1 cellular context compared by ENCODE assay signal in the genomic region with DNA sequence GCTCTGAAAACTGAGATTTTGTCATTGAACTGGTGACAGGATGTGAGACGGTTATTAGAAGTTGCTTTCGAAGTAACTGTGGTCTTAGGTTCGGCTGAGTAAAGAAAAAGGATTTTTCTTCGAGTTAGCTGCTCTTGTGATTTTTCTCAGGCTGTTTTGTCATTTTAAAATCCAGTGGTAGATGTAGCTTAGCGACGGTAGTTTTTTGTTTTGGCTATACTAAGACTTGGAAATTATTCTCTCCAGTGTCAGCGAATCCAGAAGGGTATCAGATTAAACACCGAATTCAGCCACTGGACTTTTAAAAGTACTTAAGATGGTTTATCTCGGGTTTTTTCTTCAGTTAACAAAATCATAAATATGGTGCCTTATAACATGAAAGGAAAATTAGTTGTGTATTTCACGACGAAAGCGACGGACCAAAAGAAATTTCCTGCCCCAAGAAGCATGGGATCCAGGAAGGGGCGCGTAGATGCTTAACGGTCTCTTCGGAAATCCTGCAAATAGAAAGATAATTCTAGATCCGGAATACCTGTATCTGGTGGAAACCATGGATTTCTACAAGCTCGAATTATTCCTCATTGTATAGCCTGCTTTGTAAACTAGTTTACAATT.
TF ChIP-seq lines count a peak whose summit lies in the region.

No MANE protein-coding gene starts in this region.

TF ChIP-seq in SK-N-SH, 30 proteins besides CTCF, POLR2A, EP300 and RAD21 (continued from another document):
- no peak for TF ChIP-seq JUND (IDR thresholded peaks at IDR 0.05)
- TF ChIP-seq GABPA (IDR thresholded peaks at IDR 0.05; ENCODE audit: low read depth), result no peak
- no peak for TF ChIP-seq FOXJ3 (CRISPR knock-in tag; IDR thresholded peaks at IDR 0.05)
- TF ChIP-seq, protein P1, sequence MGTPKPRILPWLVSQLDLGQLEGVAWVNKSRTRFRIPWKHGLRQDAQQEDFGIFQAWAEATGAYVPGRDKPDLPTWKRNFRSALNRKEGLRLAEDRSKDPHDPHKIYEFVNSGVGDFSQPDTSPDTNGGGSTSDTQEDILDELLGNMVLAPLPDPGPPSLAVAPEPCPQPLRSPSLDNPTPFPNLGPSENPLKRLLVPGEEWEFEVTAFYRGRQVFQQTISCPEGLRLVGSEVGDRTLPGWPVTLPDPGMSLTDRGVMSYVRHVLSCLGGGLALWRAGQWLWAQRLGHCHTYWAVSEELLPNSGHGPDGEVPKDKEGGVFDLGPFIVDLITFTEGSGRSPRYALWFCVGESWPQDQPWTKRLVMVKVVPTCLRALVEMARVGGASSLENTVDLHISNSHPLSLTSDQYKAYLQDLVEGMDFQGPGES (IDR thresholded peaks at IDR 0.05; ENCODE audit: low read depth, low read length), result no peak
- no peak for TF ChIP-seq TEAD4 (IDR thresholded peaks at IDR 0.05; ENCODE audit: borderline replicate concordance, insufficient read depth)
- no peak for TF ChIP-seq MXI1 (IDR thresholded peaks at IDR 0.05; ENCODE audit: low read depth, low read length)
- TF ChIP-seq POLR2AphosphoS5 (IDR thresholded peaks at IDR 0.05; ENCODE audit: low read depth, low read length), result no peak
- TF ChIP-seq, protein P2, sequence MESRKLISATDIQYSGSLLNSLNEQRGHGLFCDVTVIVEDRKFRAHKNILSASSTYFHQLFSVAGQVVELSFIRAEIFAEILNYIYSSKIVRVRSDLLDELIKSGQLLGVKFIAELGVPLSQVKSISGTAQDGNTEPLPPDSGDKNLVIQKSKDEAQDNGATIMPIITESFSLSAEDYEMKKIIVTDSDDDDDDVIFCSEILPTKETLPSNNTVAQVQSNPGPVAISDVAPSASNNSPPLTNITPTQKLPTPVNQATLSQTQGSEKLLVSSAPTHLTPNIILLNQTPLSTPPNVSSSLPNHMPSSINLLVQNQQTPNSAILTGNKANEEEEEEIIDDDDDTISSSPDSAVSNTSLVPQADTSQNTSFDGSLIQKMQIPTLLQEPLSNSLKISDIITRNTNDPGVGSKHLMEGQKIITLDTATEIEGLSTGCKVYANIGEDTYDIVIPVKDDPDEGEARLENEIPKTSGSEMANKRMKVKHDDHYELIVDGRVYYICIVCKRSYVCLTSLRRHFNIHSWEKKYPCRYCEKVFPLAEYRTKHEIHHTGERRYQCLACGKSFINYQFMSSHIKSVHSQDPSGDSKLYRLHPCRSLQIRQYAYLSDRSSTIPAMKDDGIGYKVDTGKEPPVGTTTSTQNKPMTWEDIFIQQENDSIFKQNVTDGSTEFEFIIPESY (IDR thresholded peaks at IDR 0.05; ENCODE audit: borderline replicate concordance, low read depth), result no peak
- TF ChIP-seq, protein P3, sequence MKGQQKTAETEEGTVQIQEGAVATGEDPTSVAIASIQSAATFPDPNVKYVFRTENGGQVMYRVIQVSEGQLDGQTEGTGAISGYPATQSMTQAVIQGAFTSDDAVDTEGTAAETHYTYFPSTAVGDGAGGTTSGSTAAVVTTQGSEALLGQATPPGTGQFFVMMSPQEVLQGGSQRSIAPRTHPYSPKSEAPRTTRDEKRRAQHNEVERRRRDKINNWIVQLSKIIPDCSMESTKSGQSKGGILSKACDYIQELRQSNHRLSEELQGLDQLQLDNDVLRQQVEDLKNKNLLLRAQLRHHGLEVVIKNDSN (IDR thresholded peaks at IDR 0.05; ENCODE audit: borderline replicate concordance, low read depth), result no peak
- TF ChIP-seq YY1 (IDR thresholded peaks at IDR 0.05; ENCODE audit: low read depth), result no peak
- TF ChIP-seq, protein P4, sequence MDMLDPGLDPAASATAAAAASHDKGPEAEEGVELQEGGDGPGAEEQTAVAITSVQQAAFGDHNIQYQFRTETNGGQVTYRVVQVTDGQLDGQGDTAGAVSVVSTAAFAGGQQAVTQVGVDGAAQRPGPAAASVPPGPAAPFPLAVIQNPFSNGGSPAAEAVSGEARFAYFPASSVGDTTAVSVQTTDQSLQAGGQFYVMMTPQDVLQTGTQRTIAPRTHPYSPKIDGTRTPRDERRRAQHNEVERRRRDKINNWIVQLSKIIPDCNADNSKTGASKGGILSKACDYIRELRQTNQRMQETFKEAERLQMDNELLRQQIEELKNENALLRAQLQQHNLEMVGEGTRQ (IDR thresholded peaks at IDR 0.05; ENCODE audit: borderline replicate concordance, low read depth, low read length), result no peak
